8 cellular contexts compared by ENCODE assay signal in genomic region chr9:114155263-114155966, GRCh38. TPM values are rescaled to one million over a fixed set of nuclear protein-coding genes. Genes with fewer than 3 reads are reported as not detected.
DNase-seq lines count a peak whose midpoint lies in the region; ATAC-seq and TF ChIP-seq lines count a peak whose summit lies in the region.

Gene COL27A1 (plus strand): TSS chr9:114155537. CDS start chr9:114155951, 414 bp downstream.

- peak; percentile 62 to 73 (median 66) for DNase-seq in CD4-positive, alpha-beta memory T cell
- DNase-seq in SK-N-DZ (ENCODE audit: low spot score) (peak; percentile 54), globus pallidus (ENCODE audit: low spot score) (peak; percentile 58), nucleus accumbens (lab: John Stamatoyannopoulos, UW) (peak in 50 of 56 donors; percentile 12 to 86 (median 47))
- peak; percentile 84 for DNase-seq in activated naive CD4-positive, alpha-beta T cell treated with anti-CD3 and anti-CD28 coated beads, Interleukin-2, amount 50 U/mL, for 16 hours

- peak within 1 kb of the TSS; percentile 47 to 76 (median 53) for H3K9ac ChIP-seq in subcutaneous abdominal adipose tissue (ENCODE audit: low read length in 5 of 5)

- H3K9me3 Mint-ChIP-seq in CD4-positive, alpha-beta memory T cell = peaks cover 0 to 2% (median 0%) of the 10 kb centered on the region in 8 donors

- ATAC-seq in GM21360 (IDR thresholded peaks at IDR 0.05; ENCODE audit: unreplicated experiment) = peak; percentile 82

- H3K4me1 ChIP-seq in CD4-positive, alpha-beta memory T cell (ENCODE audit: insufficient read depth, low read length) = peaks cover 17% of the 10 kb centered on the region
- peaks cover 5 to 29% (median 19%) of the 10 kb centered on the region in 5 donors for H3K4me1 ChIP-seq in subcutaneous abdominal adipose tissue (ENCODE audit: control insufficient read depth in 5 of 5, insufficient read depth in 5 of 5, low read length in 5 of 5)

- CTCF ChIA-PET in CD4-positive, alpha-beta memory T cell (lab: Charles Lee; ENCODE audit: partially characterized antibody) = interaction anchor here (1.0 to 1.8 kb wide), 7 partner anchors 9 to 149 kb away, joined by 4 to 10 read pairs (median 6); no protein-coding TSS in a partner anchor

- H3K4me3 Mint-ChIP-seq in CD4-positive, alpha-beta memory T cell = peak within 1 kb of the TSS; percentile 90 to 99 (median 93)

- H3K27me3 ChIP-seq in CD4-positive, alpha-beta memory T cell (ENCODE audit: insufficient read depth, low read length) = peaks cover 22% of the 10 kb centered on the region
- peaks cover 9 to 28% (median 25%) of the 10 kb centered on the region in 5 donors for H3K27me3 ChIP-seq in subcutaneous abdominal adipose tissue (ENCODE audit: control insufficient read depth in 5 of 5, insufficient read depth in 4 of 5, low read length in 5 of 5)

- peaks cover 15 to 28% (median 21%) of the 10 kb centered on the region in 4 donors for H3K4me1 Mint-ChIP-seq in CD4-positive, alpha-beta memory T cell

- peaks cover 20 to 39% of the 10 kb centered on the region in 2 donors for H3K27me3 Mint-ChIP-seq in CD4-positive, alpha-beta memory T cell

- H3K36me3 Mint-ChIP-seq in CD4-positive, alpha-beta memory T cell = peaks cover 0 to 2% of the 10 kb centered on the region in 2 donors

- POLR2A ChIA-PET in CD4-positive, alpha-beta memory T cell (lab: Charles Lee; ENCODE audit: partially characterized antibody) = interaction anchor here (1.0 kb wide), 1 partner anchor 14 kb away, joined by 3 read pairs; no protein-coding TSS in a partner anchor

- H3K4me3 ChIP-seq in CD4-positive, alpha-beta memory T cell (ENCODE audit: low read length in 2 of 2) = peak within 1 kb of the TSS in 1 of 2 donors; percentile 15
- H3K4me3 ChIP-seq in subcutaneous abdominal adipose tissue (ENCODE audit: low read depth in 1 of 5, low read length in 5 of 5) = peak within 1 kb of the TSS; percentile 54 to 80 (median 65)

- no peak within 1 kb of the TSS for H3K27ac ChIP-seq in CD4-positive, alpha-beta memory T cell (ENCODE audit: low read depth, low read length)
- peak within 1 kb of the TSS; percentile 50 for H3K27ac ChIP-seq in subcutaneous abdominal adipose tissue (ENCODE audit: low read depth, low read length)

- no peak for TF ChIP-seq EP300 in Ishikawa (IDR thresholded peaks at IDR 0.05; ENCODE audit: borderline replicate concordance)

- intact Hi-C loops in CD4-positive, alpha-beta memory T cell (cut with micrococcal nuclease) = loop anchor here (2.0 kb wide), 1 partner anchor 47 kb away; no protein-coding TSS in a partner anchor

- TF ChIP-seq RAD21 in Ishikawa (IDR thresholded peaks at IDR 0.05; ENCODE audit: low read depth) = peak; percentile 76

- H3K27ac Mint-ChIP-seq in CD4-positive, alpha-beta memory T cell = peak within 1 kb of the TSS in 5 of 7 donors; percentile 63 to 88 (median 70)

- no peaks in the 10 kb centered on the region for H3K36me3 ChIP-seq in CD4-positive, alpha-beta memory T cell (ENCODE audit: insufficient read depth, low read length)
- H3K36me3 ChIP-seq in subcutaneous abdominal adipose tissue (ENCODE audit: control insufficient read depth in 5 of 5, insufficient read depth in 5 of 5, low read length in 5 of 5) = no peaks in the 10 kb centered on the region

- H3K9me3 ChIP-seq in CD4-positive, alpha-beta memory T cell (ENCODE audit: control insufficient read depth in 1 of 2, low read length in 2 of 2) = no peaks in the 10 kb centered on the region
- no peaks in the 10 kb centered on the region for H3K9me3 ChIP-seq in subcutaneous abdominal adipose tissue (ENCODE audit: control insufficient read depth in 5 of 5, low read length in 5 of 5)

TF ChIP-seq in Ishikawa, 13 proteins besides CTCF, POLR2A, EP300 and RAD21:
- peak; percentile 75 for TF ChIP-seq ZBTB7A (IDR thresholded peaks at IDR 0.05; ENCODE audit: low read depth)
- TF ChIP-seq CREB1 (IDR thresholded peaks at IDR 0.05; ENCODE audit: low read depth) = no peak
TF ChIP-seq in Ishikawa: peak in this region for 1.

RNA-seq across cellular contexts. Expression of gene COL27A1, which starts in this region (rescaled TPM):
- 1 to 10 TPM; 1.3 TPM for total RNA-seq in CD4-positive, alpha-beta memory T cell
- not detected for polyA plus RNA-seq in CD4-positive, alpha-beta memory T cell
- not detected in 2 replicates for polyA plus RNA-seq in SK-N-DZ (2014; cell fraction: cytosol; rRNA removed)
- 0.07 TPM in 1 of 2 replicates, not detected in the other for polyA plus RNA-seq in SK-N-DZ (2014; cell fraction: nucleus; rRNA removed)
